ENCODE assay signal across 9 cellular contexts in the genomic region with DNA sequence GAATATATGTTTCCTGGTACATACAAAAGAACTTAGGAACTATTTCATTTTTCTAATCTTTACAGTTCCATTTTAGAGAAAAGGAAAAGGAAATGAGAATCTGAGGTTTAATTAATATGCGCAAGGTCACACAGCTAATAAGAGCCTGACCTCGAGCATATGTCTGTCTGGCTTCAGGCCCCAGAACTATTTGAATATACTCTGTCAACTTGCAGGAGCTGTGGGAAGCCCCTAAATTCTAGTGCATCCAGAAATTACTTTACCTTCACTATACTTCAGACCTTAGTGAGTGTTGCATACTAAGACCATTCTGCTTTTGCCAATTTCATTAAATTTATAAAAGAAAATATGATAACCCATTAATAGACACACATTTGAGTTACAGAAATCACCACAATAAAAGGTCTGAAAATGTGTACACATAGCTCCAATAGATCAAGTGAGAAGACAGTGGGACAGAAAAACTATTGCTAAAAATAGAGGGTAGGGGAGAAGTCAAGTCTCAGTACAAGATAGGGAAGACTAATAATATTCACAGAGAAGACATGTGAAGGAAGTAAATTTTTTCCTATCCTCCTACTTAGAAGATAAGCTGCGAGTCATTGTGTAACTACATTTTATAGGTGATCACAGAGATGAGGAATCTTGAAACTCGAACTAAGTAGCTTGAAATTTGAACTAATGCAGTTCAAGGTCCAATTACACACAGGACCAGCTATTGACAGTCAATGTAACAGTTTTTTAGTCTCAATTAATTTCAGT. TPM values are rescaled to one million over a fixed set of nuclear protein-coding genes. Genes with fewer than 3 reads are reported as not detected.
DNase-seq lines count a peak whose midpoint lies in the region; ATAC-seq and TF ChIP-seq lines count a peak whose summit lies in the region.
"Had no signal": no experiment of that assay in that cellular context is flagged by ENCODE, and none has a peak within 500 bp of the region (broad histone marks: within the 10 kb centered on the region; RNA-seq: fewer than 3 reads in every experiment).

No MANE protein-coding gene starts in this region.

- DNase-seq in activated T-cell treated with anti-CD3 and anti-CD28 coated beads, Interleukin-2, amount 50 U/mL, for 24 hours: no peak
- DNase-seq in activated T-cell treated with anti-CD3 and anti-CD28 coated beads for 4 hours: no peak
- peak; percentile 63 for DNase-seq in OCI-M1 (lab: John Stamatoyannopoulos, UW)
- DNase-seq in omental fat pad (ENCODE audit: low spot score): no peak
- DNase-seq in SKM-1 (lab: John Stamatoyannopoulos, UW; ENCODE audit: unreplicated experiment): no peak
- DNase-seq in superior temporal gyrus (ENCODE audit: extremely low spot score): no peak
- DNase-seq in activated gamma-delta T cell treated with Interleukin-2 at 50 U/mL for 16 hours: no peak
- DNase-seq: DND-41 had no signal

- peaks cover 4% of the 10 kb centered on the region for H3K27me3 Mint-ChIP-seq in activated T-cell treated with anti-CD3 and anti-CD28 coated beads, Interleukin-2, amount 50 U/mL, for 24 hours

- no peaks in the 10 kb centered on the region for H3K9me3 Mint-ChIP-seq in activated T-cell treated with anti-CD3 and anti-CD28 coated beads, Interleukin-2, amount 50 U/mL, for 24 hours

- no peak for TF ChIP-seq CTCF in omental fat pad (IDR thresholded peaks at IDR 0.05)

- no peak overlapping the region for H3K27ac Mint-ChIP-seq in activated T-cell treated with anti-CD3 and anti-CD28 coated beads, Interleukin-2, amount 50 U/mL, for 24 hours

- H3K4me1 Mint-ChIP-seq in activated T-cell treated with anti-CD3 and anti-CD28 coated beads, Interleukin-2, amount 50 U/mL, for 24 hours (ENCODE audit: low read depth): peaks cover 13% of the 10 kb centered on the region

- H3K4me3 Mint-ChIP-seq in activated T-cell treated with anti-CD3 and anti-CD28 coated beads, Interleukin-2, amount 50 U/mL, for 24 hours: peak overlapping the region; percentile 23

- no peaks in the 10 kb centered on the region for H3K36me3 Mint-ChIP-seq in activated T-cell treated with anti-CD3 and anti-CD28 coated beads, Interleukin-2, amount 50 U/mL, for 24 hours (ENCODE audit: low read depth)

- peak; percentile 95 for ATAC-seq in HG02870 (IDR thresholded peaks at IDR 0.05; ENCODE audit: unreplicated experiment)
- ATAC-seq in omental fat pad (ENCODE audit: low FRiP score): peak; percentile 71

RNA-seq across cellular contexts. Expression of a gene that starts 3.8 kb away (rescaled TPM):
- under 1 TPM in 3 of 4 donors, not detected in 1; 0.60 to 0.65 (median 0.63) TPM for total RNA-seq in omental fat pad
